In genomic region chr20:31675828-31676533, GRCh38 we compare ENCODE assay signal across 8 cellular contexts. TPM values are rescaled to one million over a fixed set of nuclear protein-coding genes. Genes with fewer than 3 reads are reported as not detected.
A peak's percentile ranks its signal among the peaks of the same experiment; 100 is the strongest.
DNase-seq lines count a peak whose midpoint lies in the region; ATAC-seq and TF ChIP-seq lines count a peak whose summit lies in the region.

No MANE protein-coding gene starts in this region.

- TF ChIP-seq CTCF in thyroid gland (IDR thresholded peaks at IDR 0.05) = no peak

- H3K4me3 ChIP-seq in thyroid gland (replicated peaks in 1 of 3) = no peak overlapping the region

- peak; percentile 91 for DNase-seq in GF-D8 (lab: John Stamatoyannopoulos, UW)
- peak; percentile 26 for DNase-seq in activated CD4-positive, alpha-beta T cell treated with anti-CD3 and anti-CD28 coated beads for 1 hour
- DNase-seq in dermis blood vessel endothelial cell = peak; percentile 62
- peak; percentile 33 for DNase-seq in occipital lobe (lab: John Stamatoyannopoulos, UW)
- DNase-seq in thyroid gland = no peak
- DNase-seq in GM19238 (ENCODE audit: insufficient read length, low spot score) = no peak
- no peak for DNase-seq in iPS-NIHi11 (ENCODE audit: low spot score)

- no peaks in the 10 kb centered on the region for H3K27me3 ChIP-seq in thyroid gland

- no peaks in the 10 kb centered on the region for H3K36me3 ChIP-seq in thyroid gland

- H3K9me3 ChIP-seq in thyroid gland = no peaks in the 10 kb centered on the region

- intact Hi-C loops in thyroid gland (cut with DNase I) = no loop called here

- ATAC-seq in HG03432 (IDR thresholded peaks at IDR 0.05; ENCODE audit: unreplicated experiment) = peak; percentile 58

- WGBS in thyroid gland, 2 donors = 65 to 76% methylated on average over 10 of the region's 10 CpGs

- TF ChIP-seq POLR2A in thyroid gland (IDR thresholded peaks at IDR 0.05) = no peak

- H3K4me1 ChIP-seq in thyroid gland = peaks cover 74 to 93% of the 10 kb centered on the region in 2 donors

- H3K27ac ChIP-seq in thyroid gland = peak overlapping the region; percentile 79 to 90 (median 80)

RNA-seq across cellular contexts. Expression of gene COX4I2, which starts 38.3 kb away (rescaled TPM):
- total RNA-seq in dermis blood vessel endothelial cell (not detected in 2 replicates), occipital lobe (not detected), thyroid gland (1 to 10 TPM; 1.1 to 4.8 (median 3.4) TPM)

RNA-seq across cellular contexts. Expression of gene BCL2L1, which starts 46.7 kb away (rescaled TPM):
- total RNA-seq in dermis blood vessel endothelial cell (46.1 and 62.9 TPM in 2 replicates), occipital lobe (42.6 TPM), thyroid gland (100 to 1,000 TPM; 110 to 154 (median 125) TPM)

Comparison
In these comparisons a context has a peak if more than half of its experiments do, and no peak if none do; other contexts are left out.
1. DNase-seq: peak in GF-D8 (single experiment), activated CD4-positive, alpha-beta T cell treated with anti-CD3 and anti-CD28 coated beads for 1 hour (single experiment), dermis blood vessel endothelial cell (single experiment) and occipital lobe (single experiment); none in thyroid gland (0 of 2), GM19238 (single experiment) and iPS-NIHi11 (single experiment).